20 cellular contexts compared by ENCODE assay signal in genomic region chr22:19694696-19695095, GRCh38. TPM values are rescaled to one million over a fixed set of nuclear protein-coding genes. Genes with fewer than 3 reads are reported as not detected.
DNase-seq lines count a peak whose midpoint lies in the region; ATAC-seq and TF ChIP-seq lines count a peak whose summit lies in the region.
"Had no signal": no experiment of that assay in that cellular context is flagged by ENCODE, and none has a peak within 500 bp of the region (broad histone marks: within the 10 kb centered on the region; RNA-seq: fewer than 3 reads in every experiment).

No MANE protein-coding gene starts in this region.

- H2BK120ac ChIP-seq in neuronal stem cell (ENCODE audit: low read depth, low read length): no peak overlapping the region

- no peak overlapping the region for H2BK15ac ChIP-seq in neuronal stem cell (ENCODE audit: low read length)

- no peaks in the 10 kb centered on the region for H3K27me3 Mint-ChIP-seq in chondrocyte (ENCODE audit: low read depth)

- H3K4me1 ChIP-seq in neuronal stem cell (ENCODE audit: control insufficient read depth in 2 of 2, insufficient read depth in 1 of 2, low read depth in 1 of 2, low read length in 2 of 2): peaks cover 0 to 8% of the 10 kb centered on the region in 2 donors
- H3K4me1 ChIP-seq: HAP-1 had no signal

- no peak overlapping the region for H3K23ac ChIP-seq in neuronal stem cell (ENCODE audit: low read depth, low read length, poor library complexity)

- no peak overlapping the region for H3K4me3 ChIP-seq in neuronal stem cell (ENCODE audit: low read length in 2 of 2)
- H3K4me3 ChIP-seq: GM12878, GM23338, HAP-1 had no signal

- H3K4me3 Mint-ChIP-seq in chondrocyte (ENCODE audit: unreplicated experiment): no peak overlapping the region
- H3K4me3 Mint-ChIP-seq: GM23338, HFFc6 had no signal

- no peak overlapping the region for H2AFZ ChIP-seq in neuronal stem cell (ENCODE audit: low read length)
- H2AFZ ChIP-seq: GM23338 had no signal

- H3K14ac ChIP-seq in neuronal stem cell (ENCODE audit: low read length): no peak overlapping the region

- no peak overlapping the region for H3K27ac ChIP-seq in neuronal stem cell (replicated peaks; ENCODE audit: low read length)
- H3K27ac ChIP-seq: 22Rv1 had no signal

- H3K9me3 Mint-ChIP-seq in chondrocyte (ENCODE audit: low read depth): no peaks in the 10 kb centered on the region
- H3K9me3 Mint-ChIP-seq: CD4-positive, alpha-beta memory T cell; GM23338; HFFc6 had no signal

- H4K8ac ChIP-seq in neuronal stem cell (ENCODE audit: low read depth, low read length): no peak overlapping the region

- TF ChIP-seq CTCF in chondrocyte (IDR thresholded peaks at IDR 0.05): no peak

- peaks cover 0 to 4% of the 10 kb centered on the region in 2 donors for H3K9me3 ChIP-seq in neuronal stem cell (replicated peaks in 1 of 2; ENCODE audit: control insufficient read depth in 2 of 2, insufficient read depth in 1 of 2, low read depth in 1 of 2, low read length in 2 of 2)
- H3K9me3 ChIP-seq: HAP-1 had no signal

- peaks cover 0 to 22% (median 0%) of the 10 kb centered on the region in 3 experiments for H3K27me3 ChIP-seq in neuronal stem cell (ENCODE audit: control insufficient read depth in 3 of 3, insufficient read depth in 3 of 3, low read depth in 1 of 3, low read length in 3 of 3)

- H3K18ac ChIP-seq in neuronal stem cell (ENCODE audit: low read length): peak overlapping the region; percentile 19

- H3K4ac ChIP-seq in neuronal stem cell (ENCODE audit: low read length): no peak overlapping the region

- WGBS in neuronal stem cell (ENCODE audit: extremely low coverage in 2 of 2, insufficient read length in 2 of 2, insufficient replicate concordance in 1 of 2), 2 donors: no CpG with 5 or more reads among the region's 13 CpGs

- no peak overlapping the region for H2AK5ac ChIP-seq in neuronal stem cell (ENCODE audit: low read depth, low read length)

- no peaks in the 10 kb centered on the region for H3K36me3 ChIP-seq in neuronal stem cell (replicated peaks in 1 of 2; ENCODE audit: control insufficient read depth in 2 of 2, insufficient read depth in 2 of 2, low read length in 2 of 2)
- H3K36me3 ChIP-seq: HAP-1 had no signal

- DNase-seq in AG20443 (ENCODE audit: low spot score): peak; percentile 2
- peak; percentile 53 for DNase-seq in chondrocyte (ENCODE audit: low spot score)
- DNase-seq in neuronal stem cell (ENCODE audit: low spot score): no peak
- peak; percentile 48 for DNase-seq in posterior vena cava (ENCODE audit: low spot score)
- no peak for DNase-seq in DMS 273 treated with DMSO at 0.1 percent for 48 hours (lab: John Stamatoyannopoulos, UW)
- no peak for DNase-seq in Ammon's horn (ENCODE audit: low spot score)
- no peak for DNase-seq in activated T-cell treated with anti-CD3 and anti-CD28 coated beads, Interleukin-2, amount 50 U/mL, for 48 hours
- DNase-seq: AML-193; C1 segment of cervical spinal cord; Calu3; CD4-positive, alpha-beta memory T cell; COR-L47; DMS153; DND-41; HFFc6 had no signal

- H2BK12ac ChIP-seq in neuronal stem cell (ENCODE audit: low read length): no peak overlapping the region

- H3K4me2 ChIP-seq in neuronal stem cell (ENCODE audit: insufficient read depth, low read length, poor library complexity, severe bottlenecking): no peak overlapping the region
- H3K4me2 ChIP-seq: GM23338 had no signal

- no peak overlapping the region for H2BK5ac ChIP-seq in neuronal stem cell (ENCODE audit: low read length)

- peaks cover 30% of the 10 kb centered on the region for H3K4me1 Mint-ChIP-seq in chondrocyte (ENCODE audit: low read depth)
- H3K4me1 Mint-ChIP-seq: CD4-positive, alpha-beta memory T cell had no signal

- H4K91ac ChIP-seq in neuronal stem cell (ENCODE audit: low read depth, low read length, poor library complexity): no peak overlapping the region

- intact Hi-C loops in posterior vena cava (cut with DNase I): no loop called here

- H3K9ac ChIP-seq in neuronal stem cell (ENCODE audit: low read depth, low read length, poor library complexity): no peak overlapping the region

- no peak for ATAC-seq in GM18517 (IDR thresholded peaks at IDR 0.05; ENCODE audit: unreplicated experiment)
- ATAC-seq: GM12878 had no signal

- no peaks in the 10 kb centered on the region for H3K79me1 ChIP-seq in neuronal stem cell (ENCODE audit: low read depth, low read length)

- H3K27ac Mint-ChIP-seq in chondrocyte (ENCODE audit: unreplicated experiment): peak overlapping the region; percentile 1
- H3K27ac Mint-ChIP-seq: CD4-positive, alpha-beta memory T cell; GM23338; HFFc6 had no signal

- H3K36me3 Mint-ChIP-seq in chondrocyte (ENCODE audit: low read depth): no peaks in the 10 kb centered on the region
- H3K36me3 Mint-ChIP-seq: CD4-positive, alpha-beta memory T cell had no signal

RNA-seq across cellular contexts. Expression of gene SEPTIN5, which starts 19.6 kb away (rescaled TPM):
- total RNA-seq in chondrocyte (113 to 214 TPM (median 197 TPM) in 3 replicates), posterior vena cava (10 to 100 TPM; 22.9 to 29.8 TPM)
- 23.1 TPM for polyA plus RNA-seq in neuronal stem cell (2013, experiment 1 of 2)
- 21.3 TPM for polyA plus RNA-seq in neuronal stem cell (2013, experiment 2 of 2)
- total RNA-seq: CD4-positive, alpha-beta memory T cell had no signal
- polyA plus RNA-seq: CD4-positive, alpha-beta memory T cell had no signal

RNA-seq across cellular contexts. Expression of gene GP1BB, which starts 28.6 kb away (rescaled TPM):
- total RNA-seq in chondrocyte (36.4 to 63.4 TPM (median 56.0 TPM) in 3 replicates), posterior vena cava (under 1 TPM in 1 of 2 donors, not detected in 1; 0.83 TPM)
- 2.5 TPM for polyA plus RNA-seq in neuronal stem cell (2013, experiment 1 of 2)
- polyA plus RNA-seq in neuronal stem cell (2013, experiment 2 of 2): 2.6 TPM
- total RNA-seq: Calu3; CD4-positive, alpha-beta memory T cell had no signal
- polyA plus RNA-seq: CD4-positive, alpha-beta memory T cell had no signal

Comparison
In these comparisons a context has a peak if more than half of its experiments do, and no peak if none do; other contexts are left out.
1. DNase-seq: peak in AG20443 (single experiment), chondrocyte (single experiment) and posterior vena cava (single experiment); none in neuronal stem cell (single experiment), DMS 273 treated with DMSO at 0.1 percent for 48 hours (single experiment), Ammon's horn (single experiment) and activated T-cell treated with anti-CD3 and anti-CD28 coated beads, Interleukin-2, amount 50 U/mL, for 48 hours (0 of 2).
2. RNA of gene GP1BB, which starts 28.6 kb away (total RNA-seq): 36.4 to 63.4 TPM in chondrocyte; 0.83 TPM in posterior vena cava; every median in the first group is over 10 times any median in the second.